ENCODE assay signal across 27 cellular contexts in genomic region chr22:23369054-23369685, GRCh38.
"Had no signal": no experiment of that assay in that cellular context is flagged by ENCODE, and none has a peak within 500 bp of the region (broad histone marks: within the 10 kb centered on the region; RNA-seq: fewer than 3 reads in every experiment).

No MANE protein-coding gene starts in this region.

- H3K9me3 Mint-ChIP-seq: activated naive CD4-positive, alpha-beta T cell treated with anti-CD3 and anti-CD28 coated beads, Interleukin-2, amount 10 ng/mL, durations not matched to agents 7 days and 5 days; activated naive CD8-positive, alpha-beta T cell treated with anti-CD3 and anti-CD28 coated beads for 36 hours; activated T-cell treated with anti-CD3 and anti-CD28 coated beads, Interleukin-2, amount 50 U/mL, for 72 hours; activated T-helper 2 cell treated with anti-CD3 and anti-CD28 coated beads, Interferon-gamma antibody, Interleukin-2, Interleukin-4, amounts not matched to agents 10 μg/mL and 5 μg/mL and 100 μg/mL, durations not matched to agents 14 hours and 24 hours and 36 hours; T-helper 1 cell treated with Interleukin-12 subunit alpha and Interleukin-12 subunit beta and Interleukin-4 antibody, amounts not matched to agents 30 μg/mL and 1 μg/mL, for 36 hours had no signal

- H3K4me3 Mint-ChIP-seq: activated CD8-positive, alpha-beta T cell treated with anti-CD3 and anti-CD28 coated beads, Interleukin-2, amount 10 ng/mL, durations not matched to agents 7 days and 5 days; activated naive CD4-positive, alpha-beta T cell treated with anti-CD3 and anti-CD28 coated beads, Interleukin-2, amount 10 ng/mL, durations not matched to agents 7 days and 5 days; activated naive CD8-positive, alpha-beta T cell treated with anti-CD3 and anti-CD28 coated beads for 36 hours; activated T-cell treated with anti-CD3 and anti-CD28 coated beads, Interleukin-2, amount 50 U/mL, for 72 hours; T-helper 1 cell treated with Interleukin-12 subunit alpha and Interleukin-12 subunit beta and Interleukin-4 antibody, amounts not matched to agents 30 μg/mL and 1 μg/mL, for 36 hours had no signal

- H3K36me3 ChIP-seq: brain microvascular endothelial cell, SJSA1 had no signal

- H3K4me1 ChIP-seq: SJSA1 had no signal

- H3K27ac ChIP-seq: brain microvascular endothelial cell, KMS-11, SJSA1 had no signal

- H3K9me3 ChIP-seq: SJSA1 had no signal

- H3K36me3 Mint-ChIP-seq: activated naive CD4-positive, alpha-beta T cell treated with anti-CD3 and anti-CD28 coated beads, Interleukin-2, amount 10 ng/mL, durations not matched to agents 7 days and 5 days; activated naive CD8-positive, alpha-beta T cell treated with anti-CD3 and anti-CD28 coated beads for 36 hours had no signal

- ATAC-seq: activated CD4-positive, CD25-positive, alpha-beta regulatory T cell treated with anti-CD3 and anti-CD28 coated beads, Interleukin-2, amount 50 U/mL, for 24 hours; activated CD8-positive, alpha-beta T cell treated with anti-CD3 and anti-CD28 coated beads, Interleukin-2, amount 10 ng/mL, durations not matched to agents 7 days and 5 days; activated T-cell treated with anti-CD3 and anti-CD28 coated beads, Interleukin-2, amount 50 U/mL, for 72 hours; Panc1; Right ventricle myocardium inferior; SK-N-SH treated with all-trans-retinoic acid at 6 μM for 48 hours had no signal

- H3K4me3 ChIP-seq: SJSA1 had no signal

- DNase-seq: activated CD4-positive, alpha-beta T cell treated with anti-CD3 and anti-CD28 coated beads for 4 hours; activated CD4-positive, alpha-beta T cell treated with anti-CD3 and anti-CD28 coated beads, Interleukin-2, amount 50 U/mL, for 4 hours; activated CD8-positive, alpha-beta T cell treated with anti-CD3 and anti-CD28 coated beads, Interleukin-2, amount 10 ng/mL, durations not matched to agents 7 days and 5 days; activated gamma-delta T cell treated with Interleukin-2 at 50 U/mL for 16 hours; activated naive CD4-positive, alpha-beta T cell treated with anti-CD3 and anti-CD28 coated beads, Interleukin-2, amount 10 ng/mL, durations not matched to agents 7 days and 5 days; activated naive CD8-positive, alpha-beta T cell treated with anti-CD3 and anti-CD28 coated beads for 36 hours; activated T-cell treated with anti-CD3 and anti-CD28 coated beads, Interleukin-2, amount 50 U/mL, for 72 hours; brain microvascular endothelial cell; MV-4-11; NCI-H1092 treated with DMSO at 0.1 percent for 48 hours; NCI-H1417 treated with DMSO at 0.1 percent for 48 hours; NCI-H1694; NCI-H2029; NCI-H345; NCI-H510A; NCI-H526 treated with DMSO at 0.1 percent for 48 hours; NCI-H82; OCI-M1; RPMI8226 had no signal

- H3K4me1 Mint-ChIP-seq: activated naive CD4-positive, alpha-beta T cell treated with anti-CD3 and anti-CD28 coated beads, Interleukin-2, amount 10 ng/mL, durations not matched to agents 7 days and 5 days; activated naive CD8-positive, alpha-beta T cell treated with anti-CD3 and anti-CD28 coated beads for 36 hours had no signal

- H3K27ac Mint-ChIP-seq: activated CD8-positive, alpha-beta T cell treated with anti-CD3 and anti-CD28 coated beads, Interleukin-2, amount 10 ng/mL, durations not matched to agents 7 days and 5 days; activated naive CD4-positive, alpha-beta T cell treated with anti-CD3 and anti-CD28 coated beads, Interleukin-2, amount 10 ng/mL, durations not matched to agents 7 days and 5 days; activated naive CD8-positive, alpha-beta T cell treated with anti-CD3 and anti-CD28 coated beads for 36 hours; activated T-cell treated with anti-CD3 and anti-CD28 coated beads, Interleukin-2, amount 50 U/mL, for 72 hours; activated T-helper 2 cell treated with anti-CD3 and anti-CD28 coated beads, Interferon-gamma antibody, Interleukin-2, Interleukin-4, amounts not matched to agents 10 μg/mL and 5 μg/mL and 100 μg/mL, durations not matched to agents 14 hours and 24 hours and 36 hours; T-helper 1 cell treated with Interleukin-12 subunit alpha and Interleukin-12 subunit beta and Interleukin-4 antibody, amounts not matched to agents 30 μg/mL and 1 μg/mL, for 36 hours had no signal
